1 cellular context compared by ENCODE assay signal in the genomic region with DNA sequence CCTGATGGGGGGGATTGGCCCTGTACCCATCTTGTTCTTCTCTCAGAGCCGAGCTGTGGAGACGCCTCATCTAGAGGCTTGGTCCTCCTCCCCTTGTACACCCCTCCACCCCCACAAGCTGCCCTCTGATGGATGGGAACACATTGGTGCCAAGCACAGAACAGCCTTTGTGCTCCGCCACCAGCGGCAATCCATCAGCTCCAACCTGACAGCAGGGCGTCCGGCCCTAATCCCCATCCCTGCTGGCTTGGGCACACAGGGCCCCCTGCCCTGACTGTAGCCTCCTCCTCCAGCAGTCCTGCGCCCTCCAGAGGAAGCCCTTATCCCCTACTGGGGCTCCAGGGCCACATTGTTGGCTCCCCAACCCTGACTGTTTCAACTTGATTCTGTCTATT.
TF ChIP-seq lines count a peak whose summit lies in the region.

No MANE protein-coding gene starts in this region.

TF ChIP-seq in H1, 55 proteins besides CTCF, POLR2A, EP300 and RAD21:
- no peak for TF ChIP-seq SIN3A (conservative IDR thresholded peaks at IDR 0.05 in 1 of 2, IDR thresholded peaks at IDR 0.05 in 1 of 2; ENCODE audit: low read depth in 1 of 2, low read length in 2 of 2)
- no peak for TF ChIP-seq POU5F1 (IDR thresholded peaks at IDR 0.05; ENCODE audit: low read depth, low read length)
- TF ChIP-seq KDM1A (IDR thresholded peaks at IDR 0.05; ENCODE audit: borderline replicate concordance, low read length): no peak
- TF ChIP-seq BRCA1 (IDR thresholded peaks at IDR 0.05; ENCODE audit: low read depth, low read length): no peak
- TF ChIP-seq KDM4A (IDR thresholded peaks at IDR 0.05; ENCODE audit: low read depth, low read length, severe bottlenecking): no peak
- no peak for TF ChIP-seq NRF1 (IDR thresholded peaks at IDR 0.05; ENCODE audit: low read depth, low read length)
- TF ChIP-seq RFX5 (IDR thresholded peaks at IDR 0.05; ENCODE audit: borderline replicate concordance, low read depth, low read length): no peak
- no peak for TF ChIP-seq SP4 (IDR thresholded peaks at IDR 0.05; ENCODE audit: low read length)
